In the genomic region with DNA sequence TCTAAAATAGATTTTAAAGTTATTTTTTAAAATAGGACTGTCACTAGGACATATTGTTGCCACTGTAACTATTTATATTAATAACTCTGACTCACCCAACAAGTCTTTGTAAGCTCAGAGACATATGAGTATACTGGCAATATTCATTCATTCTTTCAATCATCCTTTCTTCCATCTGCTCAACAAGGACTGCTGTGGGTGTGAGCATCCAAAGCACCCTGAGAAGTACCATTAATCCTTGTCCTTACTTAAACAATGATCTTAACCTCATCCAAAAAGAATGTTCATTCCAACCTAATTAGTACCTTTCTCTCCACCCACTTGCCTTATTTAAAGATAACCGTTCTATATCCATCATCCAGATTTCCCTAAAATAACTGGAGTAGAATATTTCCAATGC, we compare ENCODE assay signal across 26 cellular contexts.
"Had no signal": no experiment of that assay in that cellular context is flagged by ENCODE, and none has a peak within 500 bp of the region (broad histone marks: within the 10 kb centered on the region; RNA-seq: fewer than 3 reads in every experiment).

No MANE protein-coding gene starts in this region.

- H3K27ac Mint-ChIP-seq: effector memory CD8-positive, alpha-beta T cell; memory B cell; naive thymus-derived CD4-positive, alpha-beta T cell; nephron; neural progenitor cell; progenitor cell of endocrine pancreas; stimulated activated effector memory CD8-positive, alpha-beta T cell treated with anti-CD3 and anti-CD28 coated beads, Interleukin-12 subunit alpha, Interleukin-12 subunit beta, amount 100 ng/mL, for 72 hours had no signal

- H3K4me3 Mint-ChIP-seq: effector memory CD8-positive, alpha-beta T cell; memory B cell; naive thymus-derived CD4-positive, alpha-beta T cell; nephron; neural progenitor cell; stimulated activated effector memory CD8-positive, alpha-beta T cell treated with anti-CD3 and anti-CD28 coated beads, Interleukin-12 subunit alpha, Interleukin-12 subunit beta, amount 100 ng/mL, for 72 hours had no signal

- H3K79me2 ChIP-seq: hepatocyte, parathyroid adenoma had no signal

- H3K27me3 Mint-ChIP-seq: memory B cell, progenitor cell of endocrine pancreas had no signal

- H3K9ac ChIP-seq: neural progenitor cell, parathyroid adenoma had no signal

- H3K4me1 ChIP-seq: esophagus squamous epithelium, gastrocnemius medialis, neural progenitor cell, parathyroid adenoma, right lobe of liver, tibial nerve, upper lobe of left lung had no signal

- H3K4me1 Mint-ChIP-seq: memory B cell; naive thymus-derived CD4-positive, alpha-beta T cell; nephron; neural progenitor cell; stimulated activated effector memory CD8-positive, alpha-beta T cell treated with anti-CD3 and anti-CD28 coated beads, Interleukin-12 subunit alpha, Interleukin-12 subunit beta, amount 100 ng/mL, for 72 hours had no signal

- H3K36me3 Mint-ChIP-seq: memory B cell; neural progenitor cell; stimulated activated effector memory CD8-positive, alpha-beta T cell treated with anti-CD3 and anti-CD28 coated beads, Interleukin-12 subunit alpha, Interleukin-12 subunit beta, amount 100 ng/mL, for 72 hours had no signal

- H3K4me3 ChIP-seq: esophagus squamous epithelium, gastrocnemius medialis, hepatocyte, lung, neural progenitor cell, right lobe of liver, smooth muscle cell, thoracic aorta, tibial nerve, upper lobe of left lung had no signal

- H3K9me3 ChIP-seq: esophagus squamous epithelium, gastrocnemius medialis, thoracic aorta had no signal

- H3K27ac ChIP-seq: esophagus squamous epithelium, gastrocnemius medialis, hepatocyte, neural progenitor cell, parathyroid adenoma, right lobe of liver, thoracic aorta, tibial nerve, upper lobe of left lung had no signal

- DNase-seq: cortex of kidney; effector memory CD8-positive, alpha-beta T cell; erythroblast; esophagus squamous epithelium; gastrocnemius medialis; head of caudate nucleus; kidney; naive thymus-derived CD4-positive, alpha-beta T cell; right lobe of liver; stimulated activated CD4-positive, alpha-beta T cell treated with anti-CD3 and anti-CD28 coated beads, Interleukin-12 subunit alpha, Interleukin-12 subunit beta, amount 100 ng/mL, for 4 hours; stimulated activated CD4-positive, alpha-beta T cell treated with anti-CD3 and anti-CD28 coated beads, Interleukin-2, amount 100 ng/mL, for 24 hours; stimulated activated CD4-positive, alpha-beta T cell treated with anti-CD3 and anti-CD28 coated beads, Interleukin-4, amount 100 ng/mL, for 24 hours; stimulated activated naive CD8-positive, alpha-beta T cell treated with anti-CD3 and anti-CD28 coated beads, Interleukin-15, Interleukin-2, amounts not matched to agents 100 U/mL and 50 U/mL, for 24 hours; substantia nigra; upper lobe of left lung had no signal

- H3K27me3 ChIP-seq: esophagus squamous epithelium, gastrocnemius medialis, hepatocyte, neural progenitor cell, right lobe of liver, tibial nerve, upper lobe of left lung had no signal

- H3K4me2 ChIP-seq: hepatocyte, neural progenitor cell, smooth muscle cell had no signal

- H3K36me3 ChIP-seq: esophagus squamous epithelium, gastrocnemius medialis, neural progenitor cell, right lobe of liver, thoracic aorta, tibial nerve, upper lobe of left lung had no signal

- H2AFZ ChIP-seq: hepatocyte, neural progenitor cell, parathyroid adenoma had no signal
